ENCODE assay signal across 1 cellular context in the genomic region with DNA sequence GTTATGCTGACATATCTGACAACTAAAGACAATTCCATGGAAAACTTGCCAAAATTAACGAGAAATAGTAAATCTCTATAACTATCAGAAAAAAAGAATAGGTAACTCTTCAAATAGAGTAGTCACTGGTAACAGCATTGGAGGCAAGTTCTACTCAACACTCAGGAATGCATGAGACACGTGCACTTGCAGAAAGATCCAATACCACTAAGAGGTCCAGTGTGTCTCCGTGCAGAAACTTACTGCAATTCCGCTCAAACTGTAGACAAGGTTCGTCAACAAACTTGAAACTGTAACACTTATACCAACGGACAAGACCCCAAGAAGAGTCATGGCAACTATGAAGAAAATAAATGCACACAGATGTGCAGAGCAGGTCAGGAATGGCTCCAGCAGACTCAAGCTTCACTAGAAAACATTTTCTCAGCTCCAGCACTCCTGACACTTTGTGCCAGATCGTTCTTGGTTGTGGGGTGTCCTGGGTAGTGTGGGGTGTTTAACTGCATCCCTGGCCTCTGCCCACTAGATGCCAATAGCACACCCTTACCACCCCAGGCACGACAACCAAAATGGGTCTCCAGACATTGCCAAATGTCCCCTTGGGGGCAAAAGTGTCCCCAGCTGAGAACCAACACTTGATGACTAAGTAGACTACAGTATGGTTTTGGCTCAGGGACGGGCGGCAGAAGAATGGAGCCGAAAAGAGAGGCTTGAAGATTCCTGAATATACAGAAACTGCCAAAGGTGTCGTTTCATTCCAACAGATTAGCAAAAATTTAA.
TF ChIP-seq lines count a peak whose summit lies in the region.

No MANE protein-coding gene starts in this region.

TF ChIP-seq in IMR-90, 13 proteins besides CTCF, POLR2A, EP300 and RAD21:
- TF ChIP-seq FOS (IDR thresholded peaks at IDR 0.05; ENCODE audit: low read depth, low read length), result no peak
- peak; percentile 30; the same call in 1 of the 2 replicates for TF ChIP-seq BHLHE40 (IDR thresholded peaks at IDR 0.05; ENCODE audit: low read depth, low read length)
- no peak for TF ChIP-seq RCOR1 (IDR thresholded peaks at IDR 0.05; ENCODE audit: insufficient replicate concordance, low read length)
- TF ChIP-seq MAZ (IDR thresholded peaks at IDR 0.05; ENCODE audit: borderline replicate concordance, low read depth, low read length), result no peak
- TF ChIP-seq MAFK (IDR thresholded peaks at IDR 0.05; ENCODE audit: low read depth, low read length), result no peak
TF ChIP-seq in IMR-90: peak in this region for 1.
